Comparison of ENCODE assay signal across 16 cellular contexts in the genomic region with DNA sequence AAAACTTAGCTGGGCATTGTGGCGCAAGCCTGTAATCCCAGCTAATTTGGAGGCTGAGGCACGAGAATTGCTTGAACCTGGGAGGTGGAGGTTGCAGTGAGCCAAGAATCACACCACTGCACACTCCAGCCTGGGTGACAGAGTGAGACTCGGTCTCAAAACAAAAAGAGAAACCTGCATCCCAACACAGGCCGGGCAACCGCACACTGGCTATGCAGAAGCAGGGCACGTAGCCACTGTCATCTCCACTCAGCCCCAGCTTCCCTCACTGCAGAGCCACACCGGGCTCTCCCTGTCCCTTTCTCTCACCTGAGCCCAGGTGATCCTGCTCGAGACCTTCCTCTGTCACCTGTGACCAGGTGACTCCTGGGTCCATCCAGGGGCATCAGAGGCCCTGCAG.
"Had no signal": no experiment of that assay in that cellular context is flagged by ENCODE, and none has a peak within 500 bp of the region (broad histone marks: within the 10 kb centered on the region; RNA-seq: fewer than 3 reads in every experiment).

No MANE protein-coding gene starts in this region.

- H3K4me1 ChIP-seq: neural progenitor cell had no signal

- H3K27ac ChIP-seq: neural progenitor cell, parathyroid adenoma, SJSA1 had no signal

- H3K4me3 ChIP-seq: gastroesophageal sphincter, neural progenitor cell, SJSA1, skin epidermis had no signal

- H3K36me3 Mint-ChIP-seq: naive B cell, neural progenitor cell, type B pancreatic cell had no signal

- DNase-seq: activated CD4-positive, CD25-positive, alpha-beta regulatory T cell treated with anti-CD3 and anti-CD28 coated beads, Interleukin-2, amount 50 U/mL, for 72 hours; activated T-cell treated with anti-CD3 and anti-CD28 coated beads, Interleukin-2, amount 50 U/mL, for 48 hours; aorta; erythroblast; naive B cell; stimulated activated CD4-positive, alpha-beta T cell treated with anti-CD3 and anti-CD28 coated beads, Interleukin-15, amount 100 ng/mL, for 24 hours; stimulated activated CD4-positive, alpha-beta T cell treated with anti-CD3 and anti-CD28 coated beads, Interleukin-4, amount 100 ng/mL, for 1 hour; stimulated activated naive CD4-positive, alpha-beta T cell; SW 1271 had no signal

- H3K27me3 ChIP-seq: gastroesophageal sphincter, neural progenitor cell, SJSA1 had no signal

- H3K27ac Mint-ChIP-seq: neural progenitor cell, type B pancreatic cell had no signal

- H3K27me3 Mint-ChIP-seq: naive B cell, type B pancreatic cell had no signal

- H3K9me3 ChIP-seq: gastroesophageal sphincter, SJSA1 had no signal

- H3K36me3 ChIP-seq: gastroesophageal sphincter, neural progenitor cell had no signal

- H3K4me3 Mint-ChIP-seq: naive B cell, neural progenitor cell, type B pancreatic cell had no signal

- ATAC-seq: gastroesophageal sphincter, left lobe of liver had no signal

- H3K9me3 Mint-ChIP-seq: naive B cell, neural progenitor cell, type B pancreatic cell had no signal
